Comparison of ENCODE assay signal across 8 cellular contexts in the genomic region with DNA sequence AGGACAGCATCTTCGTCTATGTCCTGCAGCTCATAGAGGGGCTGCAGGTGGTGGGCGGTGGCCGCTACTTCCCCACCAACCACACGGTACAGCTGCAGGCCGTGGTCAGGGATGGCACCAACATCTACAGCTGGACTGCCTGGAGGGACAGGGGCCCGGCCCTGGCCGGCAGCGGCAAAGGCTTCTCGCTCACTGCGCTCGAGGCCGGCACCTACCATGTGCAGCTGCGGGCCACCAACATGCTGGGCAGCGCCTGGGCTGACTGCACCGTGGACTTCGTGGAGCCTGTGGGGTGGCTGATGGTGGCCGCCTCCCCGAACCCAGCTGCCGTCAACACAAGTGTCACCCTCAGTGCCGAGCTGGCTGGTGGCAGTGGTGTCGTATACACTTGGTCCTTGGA. TPM values are rescaled to one million over a fixed set of nuclear protein-coding genes. Genes with fewer than 3 reads are reported as not detected.
DNase-seq lines count a peak whose midpoint lies in the region; ATAC-seq, FAIRE-seq and TF ChIP-seq lines count a peak whose summit lies in the region.
"Not testable (repeated sequence)": the region's sequence is repeated elsewhere in the genome, so short reads cannot be mapped to it uniquely, and the experiment has no call there.

No MANE protein-coding gene starts in this region.

- TF ChIP-seq RAD21 in HepG2 (CRISPR knock-in tag; IDR thresholded peaks at IDR 0.05) = not testable (repeated sequence)

- not testable (repeated sequence) for TF ChIP-seq CTCF in coronary artery (IDR thresholded peaks at IDR 0.05); HepG2 (CRISPR knock-in tag; IDR thresholded peaks at IDR 0.05); ovary (IDR thresholded peaks at IDR 0.05)

- FAIRE-seq in HepG2 (lab: Jason Lieb, UNC) = not testable (repeated sequence)

- CTCF ChIA-PET in HepG2 (lab: Yijun Ruan, JAX; ENCODE audit: low intra/inter-chr PET ratio, low total read pairs) = not testable (repeated sequence)

- not testable (repeated sequence) for H3K36me3 ChIP-seq in HepG2 (replicated peaks in 1 of 2; ENCODE audit: control insufficient read depth in 1 of 2, insufficient read depth in 2 of 2, low read length in 2 of 2); ovary

- in situ Hi-C loops in ACHN (cut with HindIII; ENCODE audit: low pct_ligation_motif_present, low pct_unique_long_range_greater_than_20kb, low sequenced_read_pairs); HepG2 (cut with HindIII; ENCODE audit: extremely low pct_ligation_motif_present, low pct_unique_long_range_greater_than_20kb): not testable (repeated sequence)

- TF ChIP-seq POLR2A in HepG2 (IDR thresholded peaks at IDR 0.05; ENCODE audit: insufficient read depth in 1 of 2, low read depth in 2 of 2, low read length in 2 of 2); ovary (IDR thresholded peaks at IDR 0.05): not testable (repeated sequence)

- H3K4me3 ChIP-seq in coronary artery; HepG2 (replicated peaks in 1 of 3; ENCODE audit: insufficient read depth in 1 of 3, low read depth in 2 of 3, low read length in 3 of 3); ovary: not testable (repeated sequence)

- not testable (repeated sequence) for H3K4me1 ChIP-seq in HepG2 (ENCODE audit: insufficient read depth, low read length); ovary (ENCODE audit: insufficient read depth)

- H3K27ac Mint-ChIP-seq in stimulated activated memory B cell treated with anti-CD40 and anti-IgM and Interleukin-4, amounts not matched to agents 10 μg/mL and 1 μg/mL and 100 μg/mL, for 72 hours = not testable (repeated sequence)

- H2AFZ ChIP-seq in HepG2 (ENCODE audit: low read length) = not testable (repeated sequence)

- DNase-seq in ACHN (peak; percentile 0), NAMALWA (ENCODE audit: low spot score) (peak; percentile 1), coronary artery (ENCODE audit: low spot score) (peak; percentile 46), cardiac septum (ENCODE audit: low spot score) (peak; percentile 75), ovary (peak in 3 of 5 donors; percentile 6 to 24 (median 6))
- peak; percentile 53 for DNase-seq in activated CD8-positive, alpha-beta memory T cell treated with anti-CD3 and anti-CD28 coated beads for 24 hours
- DNase-seq in HepG2 (ENCODE audit: low spot score) = not testable (repeated sequence)

- not testable (repeated sequence) for H3K4me1 Mint-ChIP-seq in stimulated activated memory B cell treated with anti-CD40 and anti-IgM and Interleukin-4, amounts not matched to agents 10 μg/mL and 1 μg/mL and 100 μg/mL, for 72 hours

- not testable (repeated sequence) for TF ChIP-seq EP300 in HepG2 (IDR thresholded peaks at IDR 0.05; ENCODE audit: low read depth in 2 of 2, low read length in 2 of 2); HepG2 (CRISPR knock-in tag; IDR thresholded peaks at IDR 0.05; ENCODE audit: borderline replicate concordance); ovary (IDR thresholded peaks at IDR 0.05)

- not testable (repeated sequence) for H3K9ac ChIP-seq in HepG2 (ENCODE audit: insufficient read depth, low read depth, low read length)

- BruUV-seq in HepG2 (replicated peaks; lab: Mats Ljungman, UMichigan) = not testable (repeated sequence)

- POLR2A ChIA-PET in HepG2 (lab: Yijun Ruan, JAX) = not testable (repeated sequence)

- peak; percentile 8 for ATAC-seq in HepG2
- peak; percentile 8 for ATAC-seq in stimulated activated memory B cell treated with anti-CD40 and anti-IgM and Interleukin-4, amounts not matched to agents 10 μg/mL and 1 μg/mL and 100 μg/mL, for 72 hours

- not testable (repeated sequence) for H3K36me3 Mint-ChIP-seq in stimulated activated memory B cell treated with anti-CD40 and anti-IgM and Interleukin-4, amounts not matched to agents 10 μg/mL and 1 μg/mL and 100 μg/mL, for 72 hours

- H3K9me3 Mint-ChIP-seq in stimulated activated memory B cell treated with anti-CD40 and anti-IgM and Interleukin-4, amounts not matched to agents 10 μg/mL and 1 μg/mL and 100 μg/mL, for 72 hours = not testable (repeated sequence)

- not testable (repeated sequence) for H3K4me3 Mint-ChIP-seq in stimulated activated memory B cell treated with anti-CD40 and anti-IgM and Interleukin-4, amounts not matched to agents 10 μg/mL and 1 μg/mL and 100 μg/mL, for 72 hours

- intact Hi-C loops in cardiac septum (cut with DNase I); HepG2 (cut with micrococcal nuclease; ENCODE audit: unreplicated experiment); ovary (cut with DNase I): not testable (repeated sequence)

- not testable (repeated sequence) for H4K20me1 ChIP-seq in HepG2 (ENCODE audit: insufficient read depth, low read length)

- H3K27me3 ChIP-seq in HepG2 (ENCODE audit: control insufficient read depth in 1 of 2, insufficient read depth in 2 of 2, low read length in 2 of 2); ovary: not testable (repeated sequence)

- H3K79me2 ChIP-seq in HepG2 (ENCODE audit: insufficient read depth, low read length) = not testable (repeated sequence)

- H3K4me2 ChIP-seq in HepG2 (ENCODE audit: low read depth, low read length) = not testable (repeated sequence)

- not testable (repeated sequence) for H3K27me3 Mint-ChIP-seq in stimulated activated memory B cell treated with anti-CD40 and anti-IgM and Interleukin-4, amounts not matched to agents 10 μg/mL and 1 μg/mL and 100 μg/mL, for 72 hours

- 48% methylated on average over 11 of the region's 21 CpGs for WGBS in HepG2 (ENCODE audit: low lambda C conversion rate)
- WGBS in ovary, 3 donors = 85 to 88% (median 85%) methylated on average over 14 to 20 of the region's 21 CpGs

- not testable (repeated sequence) for H3K9me3 ChIP-seq in HepG2 (ENCODE audit: low read length); ovary

- not testable (repeated sequence) for H3K27ac ChIP-seq in coronary artery; HepG2 (ENCODE audit: extremely low read length, insufficient read depth, low read length); ovary

RNA-seq across cellular contexts. Expression of gene NPIPA7, which starts 13.6 kb away (rescaled TPM):
- total RNA-seq in cardiac septum = 5.5 TPM
- total RNA-seq in HepG2 (2016; rRNA removed; fragmentation: Illumina TruSeq; extraction: Trizol) = 4.8 and 11.0 TPM in 2 replicates
- total RNA-seq in HepG2 (2016; cell fraction: cytosol; rRNA removed; fragmentation: Illumina TruSeq; extraction: Trizol; ENCODE audit: low read depth) = 1.1 and 2.6 TPM in 2 replicates
- 4.3 and 9.5 TPM in 2 replicates for total RNA-seq in HepG2 (2016; cell fraction: insoluble cytoplasmic fraction; rRNA removed; fragmentation: Illumina TruSeq; extraction: Trizol)
- total RNA-seq in HepG2 (2016; cell fraction: membrane; rRNA removed; fragmentation: Illumina TruSeq; extraction: Trizol) = 4.0 and 4.2 TPM in 2 replicates
- 4.9 and 17.0 TPM in 2 replicates for total RNA-seq in HepG2 (2016; cell fraction: nucleus; rRNA removed; fragmentation: Illumina TruSeq; extraction: Trizol)
- 65.3 and 97.4 TPM in 2 replicates for polyA plus RNA-seq in HepG2 (2011; rRNA removed)
- 30.8 and 41.5 TPM in 2 replicates for polyA plus RNA-seq in HepG2 (2011; cell fraction: cytosol; rRNA removed)
- polyA plus RNA-seq in HepG2 (2011; cell fraction: nucleus; rRNA removed) = 91.0 and 119 TPM in 2 replicates
- polyA plus RNA-seq in HepG2 (2012) = 13.5 and 19.9 TPM in 2 replicates
- 3.9 and 4.4 TPM in 2 replicates for polyA plus RNA-seq in HepG2 (2016; cell fraction: cytosol; fragmentation: Illumina TruSeq; extraction: Trizol; ENCODE audit: low read depth)
- polyA plus RNA-seq in HepG2 (2016; cell fraction: insoluble cytoplasmic fraction; fragmentation: Illumina TruSeq; extraction: Trizol; ENCODE audit: low read depth) = 17.8 and 30.2 TPM in 2 replicates
- polyA plus RNA-seq in HepG2 (2016; cell fraction: membrane; fragmentation: Illumina TruSeq; extraction: Trizol; ENCODE audit: low read depth) = 7.8 and 8.1 TPM in 2 replicates
- 104 and 133 TPM in 2 replicates for polyA plus RNA-seq in HepG2 (2016; cell fraction: nucleus; fragmentation: Illumina TruSeq; extraction: Trizol; ENCODE audit: insufficient read depth, low read depth)
- 0.92 and 1.1 TPM in 2 replicates for polyA minus RNA-seq in HepG2 (2011; rRNA and poly(A)+ RNA removed; ENCODE audit: low replicate concordance)
- polyA minus RNA-seq in HepG2 (2011; cell fraction: cytosol; rRNA and poly(A)+ RNA removed) = 1.4 and 3.1 TPM in 2 replicates
- polyA minus RNA-seq in HepG2 (2011; cell fraction: nucleus; rRNA and poly(A)+ RNA removed) = 6.7 and 7.5 TPM in 2 replicates
- 10 to 100 TPM in 2 of 7 donors, 1 to 10 TPM in 4, not detected in 1; 3.0 to 17.0 (median 9.4) TPM for total RNA-seq in ovary
- 10 to 100 TPM; 10.5 to 31.8 TPM for polyA plus RNA-seq in ovary
